8 cellular contexts compared by ENCODE assay signal in genomic region chr21:46286668-46286982, GRCh38. TPM values are rescaled to one million over a fixed set of nuclear protein-coding genes. Genes with fewer than 3 reads are reported as not detected.
DNase-seq lines count a peak whose midpoint lies in the region; ATAC-seq, FAIRE-seq and TF ChIP-seq lines count a peak whose summit lies in the region.

No MANE protein-coding gene starts in this region.

- peaks cover 50% of the 10 kb centered on the region for H3K4me1 Mint-ChIP-seq in activated T-helper 1 cell treated with anti-CD3 and anti-CD28 coated beads, Interleukin-12 subunit alpha, Interleukin-12 subunit beta, Interleukin-2, Interleukin-4 antibody, amounts not matched to agents 30 ng/mL and 10 ng/mL and 1 ng/mL, durations not matched to agents 14 hours and 24 hours and 36 hours (ENCODE audit: low read depth)

- peaks cover 43% of the 10 kb centered on the region for H3K79me2 ChIP-seq in keratinocyte (ENCODE audit: control insufficient read depth, insufficient read depth, low read length)

- H3K9ac ChIP-seq in keratinocyte (ENCODE audit: control insufficient read depth, extremely low read depth, insufficient read depth, low read length), result peak overlapping the region; percentile 89

- peak overlapping the region; percentile 84 for H3K4me2 ChIP-seq in A549
- peak overlapping the region; percentile 75 for H3K4me2 ChIP-seq in keratinocyte (ENCODE audit: control insufficient read depth, extremely low read depth, insufficient read depth, low read depth, low read length)

- H3K27me3 Mint-ChIP-seq in activated T-helper 1 cell treated with anti-CD3 and anti-CD28 coated beads, Interleukin-12 subunit alpha, Interleukin-12 subunit beta, Interleukin-2, Interleukin-4 antibody, amounts not matched to agents 30 ng/mL and 10 ng/mL and 1 ng/mL, durations not matched to agents 14 hours and 24 hours and 36 hours (ENCODE audit: insufficient read depth), result no peaks in the 10 kb centered on the region

- peak overlapping the region; percentile 100 for H3K4me3 Mint-ChIP-seq in activated T-helper 1 cell treated with anti-CD3 and anti-CD28 coated beads, Interleukin-12 subunit alpha, Interleukin-12 subunit beta, Interleukin-2, Interleukin-4 antibody, amounts not matched to agents 30 ng/mL and 10 ng/mL and 1 ng/mL, durations not matched to agents 14 hours and 24 hours and 36 hours

- FAIRE-seq in A549 (lab: Jason Lieb, UNC), result no peak
- FAIRE-seq in keratinocyte (lab: Jason Lieb, UNC), result no peak

- WGBS in A549 (ENCODE audit: missing lambda C conversion rate), result 2% methylated on average over 12 of the region's 12 CpGs

- no peaks in the 10 kb centered on the region for H3K27me3 ChIP-seq in keratinocyte (ENCODE audit: control insufficient read depth, extremely low read depth, insufficient read depth, low read length)

- CTCF ChIA-PET in A549 (lab: Yijun Ruan, JAX), result no interaction called here

- H3K9me3 ChIP-seq in A549 (no peaks in the 10 kb centered on the region), keratinocyte (ENCODE audit: control insufficient read depth, low read depth, low read length) (no peaks in the 10 kb centered on the region)

- H4K20me1 ChIP-seq in keratinocyte (ENCODE audit: control insufficient read depth, extremely low read depth, insufficient read depth, low read length), result no peaks in the 10 kb centered on the region

- H3K4me3 ChIP-seq in A549 (peak overlapping the region; percentile 98), keratinocyte (ENCODE audit: control insufficient read depth in 2 of 3, extremely low read depth in 1 of 3, insufficient read depth in 2 of 3, low read depth in 1 of 3, low read length in 3 of 3) (peak overlapping the region; percentile 51 to 84 (median 62))

- H3K4me1 ChIP-seq in A549 (peaks cover 25% of the 10 kb centered on the region), keratinocyte (ENCODE audit: control insufficient read depth, extremely low read depth, insufficient read depth, low read length) (peaks cover 21% of the 10 kb centered on the region)

- no peaks in the 10 kb centered on the region for H3K9me1 ChIP-seq in keratinocyte (ENCODE audit: control insufficient read depth, extremely low read depth, insufficient read depth, low read length)

- peak overlapping the region; percentile 99 for H3K27ac ChIP-seq in A549
- peak overlapping the region; percentile 72 for H3K27ac ChIP-seq in keratinocyte (ENCODE audit: control insufficient read depth, insufficient read depth, low read length)

- intact Hi-C loops in activated T-helper 1 cell treated with anti-CD3 and anti-CD28 coated beads, Interleukin-12 subunit alpha, Interleukin-12 subunit beta, Interleukin-2, Interleukin-4 antibody, amounts not matched to agents 30 ng/mL and 10 ng/mL and 1 ng/mL, durations not matched to agents 14 hours and 24 hours and 36 hours (cut with micrococcal nuclease), result loop anchor here (1.0 to 5.0 kb wide), 6 partner anchors 10 to 172 kb away; partner anchors contain the start of genes DIP2A, LSS and PCNT

- DNase-seq in A549 (ENCODE audit: low read depth in 1 of 2, low spot score in 1 of 2) (no peak), keratinocyte (ENCODE audit: low read depth, low spot score) (no peak), superior temporal gyrus (ENCODE audit: extremely low spot score) (peak; percentile 63), hypothalamus (lab: John Stamatoyannopoulos, UW) (no peak)
- no peak for DNase-seq in activated T-helper 1 cell treated with anti-CD3 and anti-CD28 coated beads, Interleukin-12 subunit alpha, Interleukin-12 subunit beta, Interleukin-2, Interleukin-4 antibody, amounts not matched to agents 30 ng/mL and 10 ng/mL and 1 ng/mL, durations not matched to agents 14 hours and 24 hours and 36 hours (ENCODE audit: low spot score)

- H2AFZ ChIP-seq in keratinocyte (ENCODE audit: control insufficient read depth, low read length), result peak overlapping the region; percentile 95

- no peak for TF ChIP-seq RAD21 in A549 (conservative IDR thresholded peaks at IDR 0.05 in 1 of 2, IDR thresholded peaks at IDR 0.05 in 1 of 2)

- no peak for TF ChIP-seq POLR2A in A549 (IDR thresholded peaks at IDR 0.05; ENCODE audit: low read length)

- no peak for TF ChIP-seq EP300 in A549 (IDR thresholded peaks at IDR 0.05)

- H3K36me3 ChIP-seq in keratinocyte (ENCODE audit: control insufficient read depth in 2 of 2, extremely low read depth in 1 of 2, insufficient read depth in 2 of 2, low read length in 2 of 2), result peaks cover 6 to 21% of the 10 kb centered on the region in 2 experiments

- H3K9me3 Mint-ChIP-seq in activated T-helper 1 cell treated with anti-CD3 and anti-CD28 coated beads, Interleukin-12 subunit alpha, Interleukin-12 subunit beta, Interleukin-2, Interleukin-4 antibody, amounts not matched to agents 30 ng/mL and 10 ng/mL and 1 ng/mL, durations not matched to agents 14 hours and 24 hours and 36 hours, result no peaks in the 10 kb centered on the region

- H3K36me3 Mint-ChIP-seq in activated T-helper 1 cell treated with anti-CD3 and anti-CD28 coated beads, Interleukin-12 subunit alpha, Interleukin-12 subunit beta, Interleukin-2, Interleukin-4 antibody, amounts not matched to agents 30 ng/mL and 10 ng/mL and 1 ng/mL, durations not matched to agents 14 hours and 24 hours and 36 hours (ENCODE audit: low read depth), result peaks cover 41% of the 10 kb centered on the region

- POLR2A ChIA-PET in A549 (lab: Yijun Ruan, JAX), result no interaction called here

- ATAC-seq in A549, result peak in 1 of 2 experiments; percentile 4; a peak in 2 of 6 replicates
- peak; percentile 20 for ATAC-seq in GM21360 (IDR thresholded peaks at IDR 0.05; ENCODE audit: unreplicated experiment)
- ATAC-seq in HG03457 (IDR thresholded peaks at IDR 0.05; ENCODE audit: unreplicated experiment), result no peak
- ATAC-seq in GM21390 (IDR thresholded peaks at IDR 0.05; ENCODE audit: unreplicated experiment), result no peak

- H3K27ac Mint-ChIP-seq in activated T-helper 1 cell treated with anti-CD3 and anti-CD28 coated beads, Interleukin-12 subunit alpha, Interleukin-12 subunit beta, Interleukin-2, Interleukin-4 antibody, amounts not matched to agents 30 ng/mL and 10 ng/mL and 1 ng/mL, durations not matched to agents 14 hours and 24 hours and 36 hours, result peak overlapping the region; percentile 99

- dilution Hi-C loops in keratinocyte (cut with MboI; ENCODE audit: extremely low pct_ligation_motif_present, low sequenced_read_pairs), result no loop called here

- no peak for TF ChIP-seq CTCF in A549 (IDR thresholded peaks at IDR 0.05)
- no peak for TF ChIP-seq CTCF in keratinocyte (optimal IDR thresholded peaks at IDR 0.05 in 1 of 3, IDR thresholded peaks at IDR 0.05 in 1 of 3, conservative IDR thresholded peaks at IDR 0.05 in 1 of 3; ENCODE audit: extremely low read depth in 1 of 3, insufficient read depth in 2 of 3, low read length in 3 of 3)

RNA-seq across cellular contexts. Expression of gene YBEY, which starts 0.5 kb away (rescaled TPM):
- polyA plus RNA-seq in A549 (2011; rRNA removed) (36.6 and 45.4 TPM in 2 replicates), A549 (2017; fragmentation: RNase III; extraction: RNeasy Plus Mini Kit Qiagen cat#74134 plus additional on column Dnase treatment) (31.8 to 33.7 TPM (median 32.4 TPM) in 3 replicates), keratinocyte (16.2 to 23.5 TPM (median 20.8 TPM) in 3 replicates)
- polyA plus RNA-seq in A549 (2012; cell fraction: cytosol; rRNA removed), result 26.8 and 28.8 TPM in 2 replicates
- polyA plus RNA-seq in A549 (2012; cell fraction: nucleus; rRNA removed), result 9.4 and 16.1 TPM in 2 replicates
- 10.0 and 10.5 TPM in 2 replicates for polyA minus RNA-seq in A549 (2011; rRNA and poly(A)+ RNA removed)
- total RNA-seq in activated T-helper 1 cell treated with anti-CD3 and anti-CD28 coated beads, Interleukin-12 subunit alpha, Interleukin-12 subunit beta, Interleukin-2, Interleukin-4 antibody, amounts not matched to agents 30 ng/mL and 10 ng/mL and 1 ng/mL, durations not matched to agents 14 hours and 24 hours and 36 hours, result 16.7 and 17.6 TPM in 2 replicates
- polyA plus RNA-seq in keratinocyte (2011; ENCODE audit: low read depth), result 15.4 TPM
- 26.7 and 33.2 TPM in 2 replicates for polyA plus RNA-seq in keratinocyte (2011; cell fraction: cytosol; rRNA removed)
- polyA plus RNA-seq in keratinocyte (2011; cell fraction: nucleus; rRNA removed), result 17.2 and 19.1 TPM in 2 replicates
- 13.9 and 22.3 TPM in 2 replicates for polyA plus RNA-seq in keratinocyte (2012; ENCODE audit: low replicate concordance)
- 7.3 to 10.8 TPM (median 10.8 TPM) in 3 replicates for polyA minus RNA-seq in keratinocyte
- 7.7 TPM for polyA minus RNA-seq in keratinocyte (2011; cell fraction: cytosol; rRNA and poly(A)+ RNA removed)
- polyA minus RNA-seq in keratinocyte (2011; cell fraction: nucleus; rRNA and poly(A)+ RNA removed), result 3.8 and 5.0 TPM in 2 replicates

RNA-seq across cellular contexts. Expression of gene MCM3AP, which starts 1.2 kb away (rescaled TPM):
- polyA plus RNA-seq in A549 (2011; rRNA removed), result 43.6 and 45.3 TPM in 2 replicates
- 25.1 and 29.8 TPM in 2 replicates for polyA plus RNA-seq in A549 (2012; cell fraction: cytosol; rRNA removed)
- polyA plus RNA-seq in A549 (2012; cell fraction: nucleus; rRNA removed), result 81.2 and 99.4 TPM in 2 replicates
- polyA plus RNA-seq in A549 (2017; fragmentation: RNase III; extraction: RNeasy Plus Mini Kit Qiagen cat#74134 plus additional on column Dnase treatment), result 38.2 to 42.9 TPM (median 41.2 TPM) in 3 replicates
- 45.1 and 69.0 TPM in 2 replicates for polyA minus RNA-seq in A549 (2011; rRNA and poly(A)+ RNA removed)
- 131 and 137 TPM in 2 replicates for total RNA-seq in activated T-helper 1 cell treated with anti-CD3 and anti-CD28 coated beads, Interleukin-12 subunit alpha, Interleukin-12 subunit beta, Interleukin-2, Interleukin-4 antibody, amounts not matched to agents 30 ng/mL and 10 ng/mL and 1 ng/mL, durations not matched to agents 14 hours and 24 hours and 36 hours
- polyA plus RNA-seq in keratinocyte, result 27.9 to 42.3 TPM (median 34.3 TPM) in 3 replicates
- 26.0 TPM for polyA plus RNA-seq in keratinocyte (2011; ENCODE audit: low read depth)
- polyA plus RNA-seq in keratinocyte (2011; cell fraction: cytosol; rRNA removed), result 22.9 and 23.0 TPM in 2 replicates
- 99.9 and 107 TPM in 2 replicates for polyA plus RNA-seq in keratinocyte (2011; cell fraction: nucleus; rRNA removed)
- polyA plus RNA-seq in keratinocyte (2012; ENCODE audit: low replicate concordance), result 28.9 and 40.9 TPM in 2 replicates
- polyA minus RNA-seq in keratinocyte, result 37.0 to 46.2 TPM (median 43.8 TPM) in 3 replicates
- 85.8 TPM for polyA minus RNA-seq in keratinocyte (2011; cell fraction: cytosol; rRNA and poly(A)+ RNA removed)
- 102 and 185 TPM in 2 replicates for polyA minus RNA-seq in keratinocyte (2011; cell fraction: nucleus; rRNA and poly(A)+ RNA removed)

RNA-seq across cellular contexts. Expression of gene C21orf58, which starts 37.0 kb away (rescaled TPM):
- polyA plus RNA-seq in A549 (2011; rRNA removed), result 3.2 TPM in 2 replicates
- polyA plus RNA-seq in A549 (2012; cell fraction: cytosol; rRNA removed), result 9.2 and 10.8 TPM in 2 replicates
- 44.4 and 52.1 TPM in 2 replicates for polyA plus RNA-seq in A549 (2012; cell fraction: nucleus; rRNA removed)
- 7.4 to 8.7 TPM (median 8.5 TPM) in 3 replicates for polyA plus RNA-seq in A549 (2017; fragmentation: RNase III; extraction: RNeasy Plus Mini Kit Qiagen cat#74134 plus additional on column Dnase treatment)
- polyA minus RNA-seq in A549 (2011; rRNA and poly(A)+ RNA removed), result 5.6 and 6.8 TPM in 2 replicates
- total RNA-seq in activated T-helper 1 cell treated with anti-CD3 and anti-CD28 coated beads, Interleukin-12 subunit alpha, Interleukin-12 subunit beta, Interleukin-2, Interleukin-4 antibody, amounts not matched to agents 30 ng/mL and 10 ng/mL and 1 ng/mL, durations not matched to agents 14 hours and 24 hours and 36 hours, result 26.7 and 26.9 TPM in 2 replicates
- 0.50 to 1.4 TPM (median 1.2 TPM) in 3 replicates for polyA plus RNA-seq in keratinocyte
- 0.16 TPM for polyA plus RNA-seq in keratinocyte (2011; ENCODE audit: low read depth)
- polyA plus RNA-seq in keratinocyte (2011; cell fraction: cytosol; rRNA removed), result 0.35 and 0.65 TPM in 2 replicates
- polyA plus RNA-seq in keratinocyte (2011; cell fraction: nucleus; rRNA removed), result 2.5 and 3.4 TPM in 2 replicates
- polyA plus RNA-seq in keratinocyte (2012; ENCODE audit: low replicate concordance), result 0.55 and 1.5 TPM in 2 replicates
- polyA minus RNA-seq in keratinocyte, result 1.1 to 2.2 TPM (median 1.8 TPM) in 3 replicates
- 1.3 TPM for polyA minus RNA-seq in keratinocyte (2011; cell fraction: cytosol; rRNA and poly(A)+ RNA removed)
- 1.2 and 1.3 TPM in 2 replicates for polyA minus RNA-seq in keratinocyte (2011; cell fraction: nucleus; rRNA and poly(A)+ RNA removed)

RNA-seq across cellular contexts. Expression of gene PCNT, which starts 37.3 kb away (rescaled TPM):
- 11.1 and 11.5 TPM in 2 replicates for polyA plus RNA-seq in A549 (2011; rRNA removed)
- 12.0 and 16.7 TPM in 2 replicates for polyA plus RNA-seq in A549 (2012; cell fraction: cytosol; rRNA removed)
- polyA plus RNA-seq in A549 (2012; cell fraction: nucleus; rRNA removed), result 49.5 and 57.4 TPM in 2 replicates
- 13.3 to 15.5 TPM (median 14.6 TPM) in 3 replicates for polyA plus RNA-seq in A549 (2017; fragmentation: RNase III; extraction: RNeasy Plus Mini Kit Qiagen cat#74134 plus additional on column Dnase treatment)
- 13.9 and 21.1 TPM in 2 replicates for polyA minus RNA-seq in A549 (2011; rRNA and poly(A)+ RNA removed)
- total RNA-seq in activated T-helper 1 cell treated with anti-CD3 and anti-CD28 coated beads, Interleukin-12 subunit alpha, Interleukin-12 subunit beta, Interleukin-2, Interleukin-4 antibody, amounts not matched to agents 30 ng/mL and 10 ng/mL and 1 ng/mL, durations not matched to agents 14 hours and 24 hours and 36 hours, result 58.4 and 59.7 TPM in 2 replicates
- polyA plus RNA-seq in keratinocyte, result 7.6 to 9.8 TPM (median 8.9 TPM) in 3 replicates
- 23.1 TPM for polyA plus RNA-seq in keratinocyte (2011; ENCODE audit: low read depth)
- 3.9 and 4.2 TPM in 2 replicates for polyA plus RNA-seq in keratinocyte (2011; cell fraction: cytosol; rRNA removed)
- polyA plus RNA-seq in keratinocyte (2011; cell fraction: nucleus; rRNA removed), result 33.4 and 35.2 TPM in 2 replicates
- 6.6 and 8.9 TPM in 2 replicates for polyA plus RNA-seq in keratinocyte (2012; ENCODE audit: low replicate concordance)
- 26.3 to 41.6 TPM (median 28.7 TPM) in 3 replicates for polyA minus RNA-seq in keratinocyte
- 3.5 TPM for polyA minus RNA-seq in keratinocyte (2011; cell fraction: cytosol; rRNA and poly(A)+ RNA removed)
- 19.8 and 22.7 TPM in 2 replicates for polyA minus RNA-seq in keratinocyte (2011; cell fraction: nucleus; rRNA and poly(A)+ RNA removed)

RNA-seq across cellular contexts. Expression of gene LSS, which starts 58.1 kb away (rescaled TPM):
- polyA plus RNA-seq in A549 (2011; rRNA removed), result 9.5 and 13.2 TPM in 2 replicates
- 14.9 and 20.4 TPM in 2 replicates for polyA plus RNA-seq in A549 (2012; cell fraction: cytosol; rRNA removed)
- 61.9 and 62.9 TPM in 2 replicates for polyA plus RNA-seq in A549 (2012; cell fraction: nucleus; rRNA removed)
- polyA plus RNA-seq in A549 (2017; fragmentation: RNase III; extraction: RNeasy Plus Mini Kit Qiagen cat#74134 plus additional on column Dnase treatment), result 13.1 to 22.0 TPM (median 19.7 TPM) in 3 replicates
- polyA minus RNA-seq in A549 (2011; rRNA and poly(A)+ RNA removed), result 14.6 and 15.3 TPM in 2 replicates
- 15.8 and 17.0 TPM in 2 replicates for total RNA-seq in activated T-helper 1 cell treated with anti-CD3 and anti-CD28 coated beads, Interleukin-12 subunit alpha, Interleukin-12 subunit beta, Interleukin-2, Interleukin-4 antibody, amounts not matched to agents 30 ng/mL and 10 ng/mL and 1 ng/mL, durations not matched to agents 14 hours and 24 hours and 36 hours
- 105 to 136 TPM (median 134 TPM) in 3 replicates for polyA plus RNA-seq in keratinocyte
- polyA plus RNA-seq in keratinocyte (2011; ENCODE audit: low read depth), result 27.6 TPM
- polyA plus RNA-seq in keratinocyte (2011; cell fraction: cytosol; rRNA removed), result 64.0 and 96.8 TPM in 2 replicates
- 299 and 368 TPM in 2 replicates for polyA plus RNA-seq in keratinocyte (2011; cell fraction: nucleus; rRNA removed)
- polyA plus RNA-seq in keratinocyte (2012; ENCODE audit: low replicate concordance), result 27.2 and 156 TPM in 2 replicates
- polyA minus RNA-seq in keratinocyte, result 220 to 321 TPM (median 313 TPM) in 3 replicates
- polyA minus RNA-seq in keratinocyte (2011; cell fraction: cytosol; rRNA and poly(A)+ RNA removed), result 126 TPM
- 158 and 181 TPM in 2 replicates for polyA minus RNA-seq in keratinocyte (2011; cell fraction: nucleus; rRNA and poly(A)+ RNA removed)
